In the genomic region with DNA sequence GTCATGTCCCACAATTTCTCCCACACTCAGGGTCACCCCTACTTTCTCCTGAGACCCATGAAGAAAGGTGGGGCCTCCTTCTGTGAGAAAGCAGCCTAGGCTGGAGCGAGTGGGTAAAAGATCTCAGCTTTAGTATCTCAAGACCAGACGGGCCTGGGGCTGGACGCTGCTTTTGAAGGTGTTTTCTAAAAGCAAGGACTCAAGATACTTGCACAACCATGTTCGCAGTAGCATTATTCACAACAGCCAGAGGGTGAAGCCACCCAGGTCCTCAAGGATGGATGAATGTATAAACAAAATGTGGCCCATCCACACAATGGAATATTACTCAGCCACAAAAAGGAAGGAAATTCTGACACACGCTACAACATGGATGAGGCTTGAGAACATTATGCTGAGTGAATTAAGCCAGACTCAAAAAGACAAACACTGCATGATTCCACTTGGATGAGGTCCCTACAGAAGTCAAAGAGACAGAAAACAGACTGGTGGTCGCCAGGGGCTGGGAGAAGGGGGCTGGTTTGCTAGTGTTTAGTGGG, we compare ENCODE assay signal across 20 cellular contexts. TPM values are rescaled to one million over a fixed set of nuclear protein-coding genes. Genes with fewer than 3 reads are reported as not detected.
DNase-seq lines count a peak whose midpoint lies in the region; FAIRE-seq and TF ChIP-seq lines count a peak whose summit lies in the region.
"Had no signal": no experiment of that assay in that cellular context is flagged by ENCODE, and none has a peak within 500 bp of the region (broad histone marks: within the 10 kb centered on the region; RNA-seq: fewer than 3 reads in every experiment).

No MANE protein-coding gene starts in this region.

- H3K27ac Mint-ChIP-seq in Calu3 (ENCODE audit: unreplicated experiment) = peak overlapping the region; percentile 36
- H3K27ac Mint-ChIP-seq: T-helper 2 cell treated with Interferon-gamma antibody and Interleukin-4, amounts not matched to agents 5 μg/mL and 100 μg/mL, for 36 hours had no signal

- H3K9me3 Mint-ChIP-seq in Calu3 (ENCODE audit: low read depth, unreplicated experiment) = no peaks in the 10 kb centered on the region
- H3K9me3 Mint-ChIP-seq: effector memory CD8-positive, alpha-beta T cell; nephron progenitor cell; stimulated activated naive B cell treated with anti-CD40 and anti-IgM and Interleukin-4, amounts not matched to agents 10 μg/mL and 1 μg/mL and 100 μg/mL, for 72 hours; T-helper 2 cell treated with Interferon-gamma antibody and Interleukin-4, amounts not matched to agents 5 μg/mL and 100 μg/mL, for 36 hours; type B pancreatic cell had no signal

- no peak overlapping the region for H3K9ac ChIP-seq in keratinocyte (ENCODE audit: control insufficient read depth, extremely low read depth, insufficient read depth, low read length)

- no peaks in the 10 kb centered on the region for H3K9me1 ChIP-seq in keratinocyte (ENCODE audit: control insufficient read depth, extremely low read depth, insufficient read depth, low read length)

- no peaks in the 10 kb centered on the region for H3K79me2 ChIP-seq in keratinocyte (ENCODE audit: control insufficient read depth, insufficient read depth, low read length)

- no peak for DNase-seq in Calu3
- no peak for DNase-seq in keratinocyte (ENCODE audit: low read depth, low spot score)
- DNase-seq in sigmoid colon = peak; percentile 49
- DNase-seq in medulla oblongata (ENCODE audit: extremely low spot score) = no peak
- DNase-seq in NCI-H748 (lab: John Stamatoyannopoulos, UW; ENCODE audit: unreplicated experiment) = no peak
- DNase-seq in activated gamma-delta T cell (lab: John Stamatoyannopoulos, UW) = no peak
- no peak for DNase-seq in UCSD-AML1 (lab: John Stamatoyannopoulos, UW; ENCODE audit: unreplicated experiment)
- DNase-seq: activated gamma-delta T cell treated with Interleukin-2 at 50 U/mL for 16 hours; effector memory CD8-positive, alpha-beta T cell; NCI-H2081; NCI-H510A treated with DMSO at 0.1 percent for 48 hours; nephron progenitor cell; retina; SIG-M5 had no signal

- H3K36me3 ChIP-seq in keratinocyte (ENCODE audit: control insufficient read depth in 2 of 2, extremely low read depth in 1 of 2, insufficient read depth in 2 of 2, low read length in 2 of 2) (no peaks in the 10 kb centered on the region), sigmoid colon (no peaks in the 10 kb centered on the region)
- H3K36me3 ChIP-seq: heart left ventricle had no signal

- WGBS in sigmoid colon, 2 donors = 93% methylated on average over 6 of the region's 6 CpGs

- dilution Hi-C loops in keratinocyte (cut with MboI; ENCODE audit: extremely low pct_ligation_motif_present, low sequenced_read_pairs) = no loop called here

- H3K27ac ChIP-seq in VCaP = peak overlapping the region; percentile 76
- H3K27ac ChIP-seq in keratinocyte (ENCODE audit: control insufficient read depth, insufficient read depth, low read length) = no peak overlapping the region
- H3K27ac ChIP-seq in sigmoid colon = no peak overlapping the region
- H3K27ac ChIP-seq: heart left ventricle had no signal

- H3K27me3 ChIP-seq in keratinocyte (ENCODE audit: control insufficient read depth, extremely low read depth, insufficient read depth, low read length) (no peaks in the 10 kb centered on the region), sigmoid colon (peaks cover 0 to 30% (median 0%) of the 10 kb centered on the region in 3 donors)

- H3K4me3 Mint-ChIP-seq in Calu3 (ENCODE audit: low read depth, unreplicated experiment) = peak overlapping the region; percentile 55
- H3K4me3 Mint-ChIP-seq: effector memory CD8-positive, alpha-beta T cell; T-helper 2 cell treated with Interferon-gamma antibody and Interleukin-4, amounts not matched to agents 5 μg/mL and 100 μg/mL, for 36 hours had no signal

- TF ChIP-seq CTCF in Calu3 (IDR thresholded peaks at IDR 0.05; ENCODE audit: unreplicated experiment) (no peak), VCaP (conservative IDR thresholded peaks at IDR 0.05) (no peak), keratinocyte (optimal IDR thresholded peaks at IDR 0.05 in 1 of 3, IDR thresholded peaks at IDR 0.05 in 1 of 3, conservative IDR thresholded peaks at IDR 0.05 in 1 of 3; ENCODE audit: extremely low read depth in 1 of 3, insufficient read depth in 2 of 3, low read length in 3 of 3) (no peak), sigmoid colon (IDR thresholded peaks at IDR 0.05) (no peak)

- H3K4me2 ChIP-seq in keratinocyte (ENCODE audit: control insufficient read depth, extremely low read depth, insufficient read depth, low read depth, low read length) = peak overlapping the region; percentile 88

- H3K4me1 ChIP-seq in keratinocyte (ENCODE audit: control insufficient read depth, extremely low read depth, insufficient read depth, low read length) = peaks cover 11% of the 10 kb centered on the region
- H3K4me1 ChIP-seq in sigmoid colon = no peaks in the 10 kb centered on the region

- H3K36me3 Mint-ChIP-seq in Calu3 (ENCODE audit: insufficient read depth, unreplicated experiment) = peaks cover 14% of the 10 kb centered on the region
- H3K36me3 Mint-ChIP-seq: stimulated activated naive B cell treated with anti-CD40 and anti-IgM and Interleukin-4, amounts not matched to agents 10 μg/mL and 1 μg/mL and 100 μg/mL, for 72 hours had no signal

- intact Hi-C loops in Calu3 (cut with micrococcal nuclease; ENCODE audit: unreplicated experiment) (loop anchor here (10.0 kb wide), 1 partner anchor 107 kb away; no protein-coding TSS in a partner anchor), sigmoid colon (cut with DNase I) (no loop called here)

- no peak for FAIRE-seq in keratinocyte (lab: Jason Lieb, UNC)
- FAIRE-seq: GM18507 had no signal

- no peaks in the 10 kb centered on the region for H4K20me1 ChIP-seq in keratinocyte (ENCODE audit: control insufficient read depth, extremely low read depth, insufficient read depth, low read length)

- TF ChIP-seq EP300 in sigmoid colon (IDR thresholded peaks at IDR 0.05) = no peak

- peaks cover 32% of the 10 kb centered on the region for H3K4me1 Mint-ChIP-seq in Calu3 (ENCODE audit: low read depth, unreplicated experiment)

- no TSS peak for BruUV-seq in Calu3 (replicated peaks; lab: Mats Ljungman, UMichigan)

- TF ChIP-seq POLR2A in sigmoid colon (IDR thresholded peaks at IDR 0.05) = no peak

- CTCF ChIA-PET in Calu3 (lab: Charles Lee) = interaction anchor here (0.9 to 1.4 kb wide), 4 partner anchors 11 to 87 kb away, joined by 4 to 8 read pairs (median 6); a partner anchor contains a TSS

- H3K4me3 ChIP-seq in keratinocyte (ENCODE audit: control insufficient read depth in 2 of 3, extremely low read depth in 1 of 3, insufficient read depth in 2 of 3, low read depth in 1 of 3, low read length in 3 of 3) (peak overlapping the region in 1 of 3 experiments; percentile 58), sigmoid colon (no peak overlapping the region)
- H3K4me3 ChIP-seq: heart left ventricle had no signal

- H3K27me3 Mint-ChIP-seq in Calu3 (ENCODE audit: unreplicated experiment) = no peaks in the 10 kb centered on the region
- H3K27me3 Mint-ChIP-seq: type B pancreatic cell had no signal

- H3K9me3 ChIP-seq in keratinocyte (ENCODE audit: control insufficient read depth, low read depth, low read length) = no peaks in the 10 kb centered on the region
- no peaks in the 10 kb centered on the region for H3K9me3 ChIP-seq in sigmoid colon
- H3K9me3 ChIP-seq: heart left ventricle had no signal

- no peak overlapping the region for H2AFZ ChIP-seq in keratinocyte (ENCODE audit: control insufficient read depth, low read length)

RNA-seq across cellular contexts. Expression of a gene that starts 10.6 kb away (rescaled TPM):
- total RNA-seq in Calu3 (2022) = 109 and 118 TPM in 2 replicates
- 0.22 to 0.57 TPM (median 0.41 TPM) in 3 replicates for polyA plus RNA-seq in keratinocyte
- polyA plus RNA-seq in keratinocyte (2011; ENCODE audit: low read depth) = 0.87 TPM
- polyA plus RNA-seq in keratinocyte (2011; cell fraction: cytosol; rRNA removed) = 0.44 and 0.45 TPM in 2 replicates
- polyA plus RNA-seq in keratinocyte (2011; cell fraction: nucleus; rRNA removed) = 2.0 and 2.4 TPM in 2 replicates
- 0.73 and 1.1 TPM in 2 replicates for polyA plus RNA-seq in keratinocyte (2012; ENCODE audit: low replicate concordance)
- polyA minus RNA-seq in keratinocyte = 2.3 to 4.3 TPM (median 3.3 TPM) in 3 replicates
- 4.0 TPM for polyA minus RNA-seq in keratinocyte (2011; cell fraction: cytosol; rRNA and poly(A)+ RNA removed)
- polyA minus RNA-seq in keratinocyte (2011; cell fraction: nucleus; rRNA and poly(A)+ RNA removed) = 5.6 and 7.8 TPM in 2 replicates
- 10 to 100 TPM in 3 of 4 donors, 1 to 10 TPM in 1; 8.0 to 43.8 (median 16.8) TPM for total RNA-seq in sigmoid colon
- polyA plus RNA-seq in sigmoid colon = 1 to 10 TPM; 3.5 to 4.4 (median 3.6) TPM
